26 cellular contexts compared by ENCODE assay signal in genomic region chr1:209635850-209636249, GRCh38. TPM values are rescaled to one million over a fixed set of nuclear protein-coding genes. Genes with fewer than 3 reads are reported as not detected.
"Had no signal": no experiment of that assay in that cellular context is flagged by ENCODE, and none has a peak within 500 bp of the region (broad histone marks: within the 10 kb centered on the region; RNA-seq: fewer than 3 reads in every experiment).

No MANE protein-coding gene starts in this region.

- ATAC-seq: esophagus mucosa; gastrocnemius medialis; left ventricle myocardium superior; lower lobe of right lung; naive thymus-derived CD8-positive, alpha-beta T cell; psoas muscle; right cardiac atrium; stimulated activated memory B cell treated with anti-CD40 and anti-IgM and Interleukin-4, amounts not matched to agents 10 μg/mL and 1 μg/mL and 100 μg/mL, for 72 hours; stimulated activated naive CD8-positive, alpha-beta T cell treated with anti-CD3 and anti-CD28 coated beads, Interleukin-15, Interleukin-2, amounts not matched to agents 100 U/mL and 50 U/mL, for 24 hours; upper lobe of right lung had no signal

- H3K36me3 Mint-ChIP-seq: naive thymus-derived CD8-positive, alpha-beta T cell; stimulated activated memory B cell treated with anti-CD40 and anti-IgM and Interleukin-4, amounts not matched to agents 10 μg/mL and 1 μg/mL and 100 μg/mL, for 72 hours had no signal

- H3K4me3 Mint-ChIP-seq: naive thymus-derived CD8-positive, alpha-beta T cell; stimulated activated memory B cell treated with anti-CD40 and anti-IgM and Interleukin-4, amounts not matched to agents 10 μg/mL and 1 μg/mL and 100 μg/mL, for 72 hours had no signal

- H3K9me3 ChIP-seq: gastrocnemius medialis, lower lobe of right lung, ovary, psoas muscle, sigmoid colon, suprapubic skin, transverse colon, upper lobe of right lung, uterus had no signal

- H3K27ac Mint-ChIP-seq: stimulated activated memory B cell treated with anti-CD40 and anti-IgM and Interleukin-4, amounts not matched to agents 10 μg/mL and 1 μg/mL and 100 μg/mL, for 72 hours had no signal

- DNase-seq: dorsolateral prefrontal cortex; effector CD4-positive, alpha-beta T cell; foreskin fibroblast; gastrocnemius medialis; head of caudate nucleus; left ventricle myocardium superior; lower lobe of right lung; occipital lobe; ovary; posterior cingulate gyrus; psoas muscle; right cardiac atrium; sigmoid colon; stimulated activated CD4-positive, alpha-beta T cell treated with anti-CD3 and anti-CD28 coated beads, Interleukin-2, amount 100 ng/mL, for 24 hours; stimulated activated CD4-positive, alpha-beta T cell treated with anti-CD3 and anti-CD28 coated beads, Interleukin-4, amount 100 ng/mL, for 24 hours; stimulated activated naive CD8-positive, alpha-beta T cell treated with anti-CD3 and anti-CD28 coated beads, Interleukin-15, Interleukin-2, amounts not matched to agents 100 U/mL and 50 U/mL, for 24 hours; transverse colon; upper lobe of right lung; uterus had no signal

- H3K9me3 Mint-ChIP-seq: naive thymus-derived CD8-positive, alpha-beta T cell; stimulated activated memory B cell treated with anti-CD40 and anti-IgM and Interleukin-4, amounts not matched to agents 10 μg/mL and 1 μg/mL and 100 μg/mL, for 72 hours had no signal

- H3K27ac ChIP-seq: dorsolateral prefrontal cortex, lower lobe of right lung, ovary, psoas muscle, sigmoid colon, suprapubic skin, transverse colon, upper lobe of right lung, uterus had no signal

RNA-seq across cellular contexts. Expression of gene G0S2, which starts 39.4 kb away (rescaled TPM):
- total RNA-seq: naive thymus-derived CD8-positive, alpha-beta T cell had no signal

RNA-seq across cellular contexts. Expression of gene CAMK1G, which starts 52.3 kb away (rescaled TPM):
- total RNA-seq: esophagus mucosa; left ventricle myocardium superior; mesenteric fat pad; myocyte; naive thymus-derived CD8-positive, alpha-beta T cell; skeletal muscle tissue; transverse colon had no signal
